8 cellular contexts compared by ENCODE assay signal in the genomic region with DNA sequence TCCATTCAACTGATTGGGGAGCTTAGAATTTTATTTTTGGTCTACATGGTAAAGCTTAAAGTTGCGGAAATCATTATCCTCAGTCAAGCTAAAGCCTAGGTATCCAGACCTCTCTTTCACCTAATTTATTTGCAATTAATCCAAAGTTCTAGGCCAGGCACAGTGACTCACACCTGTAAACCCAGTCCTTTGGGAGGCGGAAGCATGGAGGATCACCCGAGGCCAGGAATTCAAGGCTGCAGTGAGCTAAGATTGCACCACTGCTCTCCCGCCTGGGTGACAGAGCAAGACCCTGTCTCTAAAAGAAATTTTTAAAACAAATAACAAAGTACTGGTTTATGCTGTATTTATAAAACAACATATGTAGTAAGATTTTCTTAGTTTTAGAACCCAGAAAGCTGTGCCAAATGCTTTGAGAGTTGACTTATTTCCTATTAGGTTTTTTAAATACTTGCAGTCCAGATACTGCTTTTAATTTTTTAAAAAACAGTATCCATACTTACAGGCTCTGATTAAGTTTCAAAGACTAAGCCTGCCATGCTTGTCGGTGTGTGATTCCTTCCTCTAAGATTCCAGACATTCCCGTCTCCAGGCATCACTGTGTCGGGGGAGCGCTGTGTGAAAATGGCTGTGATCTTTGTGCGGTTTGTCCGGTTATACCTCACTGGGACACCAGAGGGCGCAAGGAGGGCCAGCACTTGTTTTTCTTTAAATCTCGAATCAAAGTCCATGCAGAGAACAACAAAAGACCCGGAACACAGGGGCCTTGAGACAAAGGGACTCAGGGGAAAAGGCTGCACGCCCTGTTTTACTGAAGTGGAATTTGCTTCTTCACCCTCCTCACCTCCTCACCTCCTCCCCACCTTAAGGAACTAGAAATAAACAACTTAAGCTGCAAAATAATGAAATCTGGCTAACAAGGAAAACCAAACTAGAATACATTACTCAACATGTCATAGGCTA. TPM values are rescaled to one million over a fixed set of nuclear protein-coding genes. Genes with fewer than 3 reads are reported as not detected.
DNase-seq lines count a peak whose midpoint lies in the region; ATAC-seq and TF ChIP-seq lines count a peak whose summit lies in the region.

No MANE protein-coding gene starts in this region.

- H3K27ac Mint-ChIP-seq in activated naive CD4-positive, alpha-beta T cell treated with anti-CD3 and anti-CD28 coated beads, Interleukin-2, amount 10 ng/mL, durations not matched to agents 7 days and 5 days: peak overlapping the region; percentile 93

- H3K27me3 ChIP-seq in HAP-1 (ENCODE audit: low read depth) (no peaks in the 10 kb centered on the region), MM.1S (replicated peaks; ENCODE audit: insufficient read depth, low read length) (no peaks in the 10 kb centered on the region), thoracic aorta (replicated peaks; ENCODE audit: insufficient read depth) (no peaks in the 10 kb centered on the region)

- peaks cover 10% of the 10 kb centered on the region for H3K4me1 ChIP-seq in HAP-1
- H3K4me1 ChIP-seq in MM.1S (ENCODE audit: low read length): peaks cover 4% of the 10 kb centered on the region; the same call in 1 of the 2 replicates
- H3K4me1 ChIP-seq in thoracic aorta (ENCODE audit: control insufficient read depth in 1 of 2, low read depth in 2 of 2): peaks cover 4 to 5% of the 10 kb centered on the region in 2 donors

- H3K27ac ChIP-seq in MM.1S (ENCODE audit: low read length): no peak overlapping the region
- H3K27ac ChIP-seq in thoracic aorta: peak overlapping the region; percentile 42 to 58

- H3K9me2 ChIP-seq in MM.1S (replicated peaks; ENCODE audit: insufficient read depth, low read length): no peaks in the 10 kb centered on the region

- H3K4me3 ChIP-seq in HAP-1 (no peak overlapping the region; the same call in 1 of the 2 replicates), MM.1S (ENCODE audit: low read length) (peak overlapping the region; percentile 35; the same call in 1 of the 2 replicates), thoracic aorta (peak overlapping the region; percentile 42)

- no peaks in the 10 kb centered on the region for H3K9me3 Mint-ChIP-seq in activated naive CD4-positive, alpha-beta T cell treated with anti-CD3 and anti-CD28 coated beads, Interleukin-2, amount 10 ng/mL, durations not matched to agents 7 days and 5 days

- H3K9me3 ChIP-seq in HAP-1: no peaks in the 10 kb centered on the region
- H3K9me3 ChIP-seq in MM.1S (replicated peaks; ENCODE audit: insufficient read depth, low read length): no peaks in the 10 kb centered on the region
- no peaks in the 10 kb centered on the region for H3K9me3 ChIP-seq in thoracic aorta

- CTCF ChIA-PET in activated naive CD4-positive, alpha-beta T cell treated with anti-CD3 and anti-CD28 coated beads, Interleukin-2, amount 10 ng/mL, durations not matched to agents 7 days and 5 days (lab: Charles Lee): interaction anchor here (0.7 to 2.6 kb wide), 21 partner anchors 10 to 423 kb away, joined by 3 to 17 read pairs (median 4); a partner anchor contains a TSS

- in situ Hi-C loops in HAP-1 (cut with MboI; ENCODE audit: low sequenced_read_pairs): no loop called here

- peak overlapping the region; percentile 52; the same call in 1 of the 2 replicates for H3K4me2 ChIP-seq in MM.1S (ENCODE audit: low read depth, low read length)

- H4K20me1 ChIP-seq in MM.1S (ENCODE audit: insufficient read depth, low read length): no peaks in the 10 kb centered on the region

- H3K4me1 Mint-ChIP-seq in activated naive CD4-positive, alpha-beta T cell treated with anti-CD3 and anti-CD28 coated beads, Interleukin-2, amount 10 ng/mL, durations not matched to agents 7 days and 5 days: peaks cover 13% of the 10 kb centered on the region

- H3F3A ChIP-seq in MM.1S (ENCODE audit: insufficient read depth, low read length): no peaks in the 10 kb centered on the region

- ATAC-seq in omental fat pad (ENCODE audit: low FRiP score): peak; percentile 97
- ATAC-seq in thoracic aorta (ENCODE audit: insufficient number of reproducible peaks, low FRiP score, low read depth): peak; percentile 72

- H3K4me3 Mint-ChIP-seq in activated naive CD4-positive, alpha-beta T cell treated with anti-CD3 and anti-CD28 coated beads, Interleukin-2, amount 10 ng/mL, durations not matched to agents 7 days and 5 days: peak overlapping the region; percentile 31

- H3K27me3 Mint-ChIP-seq in activated naive CD4-positive, alpha-beta T cell treated with anti-CD3 and anti-CD28 coated beads, Interleukin-2, amount 10 ng/mL, durations not matched to agents 7 days and 5 days: peaks cover 17% of the 10 kb centered on the region

- TF ChIP-seq CTCF in MM.1S (IDR thresholded peaks at IDR 0.05; ENCODE audit: low read length) (peak; percentile 87), omental fat pad (IDR thresholded peaks at IDR 0.05) (peak in 2 of 3 donors; percentile 75 to 76), thoracic aorta (IDR thresholded peaks at IDR 0.05) (peak; percentile 88)

- DNase-seq in GF-D8 (lab: John Stamatoyannopoulos, UW) (peak; percentile 62), HAP-1 (ENCODE audit: low spot score in 2 of 2) (peak; percentile 93), MM.1S (peak; percentile 79), SHP77 treated with DMSO at 0.1 percent for 48 hours (lab: John Stamatoyannopoulos, UW) (peak; percentile 64), globus pallidus (ENCODE audit: low spot score) (peak; percentile 89), omental fat pad (ENCODE audit: low spot score) (peak; percentile 92), thoracic aorta (ENCODE audit: low spot score) (peak; percentile 63)
- DNase-seq in activated naive CD4-positive, alpha-beta T cell treated with anti-CD3 and anti-CD28 coated beads, Interleukin-2, amount 10 ng/mL, durations not matched to agents 7 days and 5 days: peak; percentile 88

- peak overlapping the region; percentile 80 for H2AFZ ChIP-seq in MM.1S (ENCODE audit: low read length)

- no peaks in the 10 kb centered on the region for H3K36me3 ChIP-seq in HAP-1 (replicated peaks)
- no peaks in the 10 kb centered on the region for H3K36me3 ChIP-seq in MM.1S (replicated peaks; ENCODE audit: insufficient read depth, low read length)
- H3K36me3 ChIP-seq in thoracic aorta: no peaks in the 10 kb centered on the region

- H3K9ac ChIP-seq in MM.1S (ENCODE audit: low read length): no peak overlapping the region

- no peaks in the 10 kb centered on the region for H3K36me3 Mint-ChIP-seq in activated naive CD4-positive, alpha-beta T cell treated with anti-CD3 and anti-CD28 coated beads, Interleukin-2, amount 10 ng/mL, durations not matched to agents 7 days and 5 days

- H3K79me2 ChIP-seq in MM.1S (ENCODE audit: low read length): no peaks in the 10 kb centered on the region

RNA-seq across cellular contexts. Expression of a gene that starts 24.6 kb away (rescaled TPM):
- total RNA-seq in omental fat pad (10 to 100 TPM; 30.4 to 95.2 (median 33.5) TPM), thoracic aorta (10 to 100 TPM; 41.7 to 52.6 TPM)
